ENCODE assay signal across 8 cellular contexts in the genomic region with DNA sequence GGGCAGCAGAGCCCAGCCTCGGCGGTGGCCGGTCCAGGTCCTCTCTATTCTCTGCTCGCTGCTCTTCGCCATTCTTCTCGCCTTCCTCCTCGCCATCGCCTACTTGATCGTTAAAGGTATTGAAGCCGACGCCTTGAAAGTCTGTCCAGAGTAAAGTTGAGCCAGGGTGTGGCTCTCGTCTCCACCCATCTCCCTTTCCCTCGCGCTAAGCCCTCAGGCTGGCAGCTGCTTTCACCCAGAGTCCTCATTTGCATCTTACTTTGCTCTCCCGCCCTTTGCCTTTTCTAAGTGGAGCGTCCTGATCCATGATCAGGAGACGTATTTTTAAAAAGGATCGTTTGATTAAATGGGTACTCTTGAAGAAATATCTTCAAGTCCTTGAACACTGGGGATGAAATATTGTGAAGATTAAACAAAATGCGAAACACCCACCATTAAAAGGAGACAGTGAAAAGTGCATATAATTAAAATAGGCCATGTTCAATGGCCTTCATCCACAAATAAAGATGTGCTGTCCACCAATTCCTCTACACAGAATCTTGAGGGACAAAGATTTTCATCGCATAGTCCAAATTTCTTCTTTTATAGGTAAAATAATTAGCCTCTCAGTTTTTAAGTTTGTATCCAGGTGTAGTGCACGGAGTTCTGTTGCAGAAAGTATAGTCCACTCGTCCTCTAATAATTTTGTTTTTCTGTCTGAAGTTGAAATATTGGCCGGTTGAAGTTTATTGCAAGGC. TPM values are rescaled to one million over a fixed set of nuclear protein-coding genes. Genes with fewer than 3 reads are reported as not detected.
A peak's percentile ranks its signal among the peaks of the same experiment; 100 is the strongest.
DNase-seq lines count a peak whose midpoint lies in the region; ATAC-seq and TF ChIP-seq lines count a peak whose summit lies in the region.

No MANE protein-coding gene starts in this region.

- peak overlapping the region; percentile 96 for H3K27ac Mint-ChIP-seq in stimulated activated memory B cell treated with anti-CD40 and anti-IgM and Interleukin-4, amounts not matched to agents 10 μg/mL and 1 μg/mL and 100 μg/mL, for 72 hours

- peak overlapping the region; percentile 99 for H3K27ac ChIP-seq in HL-60 (replicated peaks)
- peak overlapping the region; percentile 93 to 98 for H3K27ac ChIP-seq in ascending aorta
- peak overlapping the region; percentile 99 for H3K27ac ChIP-seq in iPS-20b (ENCODE audit: low read length)

- no peaks in the 10 kb centered on the region for H3K27me3 Mint-ChIP-seq in stimulated activated memory B cell treated with anti-CD40 and anti-IgM and Interleukin-4, amounts not matched to agents 10 μg/mL and 1 μg/mL and 100 μg/mL, for 72 hours

- H3K9ac ChIP-seq in ES-I3 (ENCODE audit: low read depth, low read length) (peak overlapping the region; percentile 94), iPS-20b (ENCODE audit: low read depth, low read length) (peak overlapping the region; percentile 100)

- peak overlapping the region; percentile 89 for H3K4me3 Mint-ChIP-seq in stimulated activated memory B cell treated with anti-CD40 and anti-IgM and Interleukin-4, amounts not matched to agents 10 μg/mL and 1 μg/mL and 100 μg/mL, for 72 hours

- H3K36me3 ChIP-seq in ES-I3 (ENCODE audit: insufficient read depth, low read length) (no peaks in the 10 kb centered on the region; the same call in 1 of the 2 replicates), ascending aorta (no peaks in the 10 kb centered on the region), iPS-20b (ENCODE audit: insufficient read depth, low read depth, low read length) (peaks cover 52% of the 10 kb centered on the region)

- peaks cover 7% of the 10 kb centered on the region; the same call in 1 of the 2 replicates for H3K4me1 ChIP-seq in ES-I3 (ENCODE audit: insufficient read depth, low read length)
- H3K4me1 ChIP-seq in ascending aorta, result peaks cover 0 to 32% of the 10 kb centered on the region in 2 donors
- H3K4me1 ChIP-seq in iPS-20b (ENCODE audit: insufficient read depth, low read length), result peaks cover 15% of the 10 kb centered on the region

- intact Hi-C loops in ascending aorta (cut with DNase I), result loop anchor here (5.0 to 10.0 kb wide), 3 partner anchors 317 to 684 kb away; a partner anchor contains a TSS

- no peaks in the 10 kb centered on the region for H3K27me3 ChIP-seq in HL-60 (ENCODE audit: insufficient read depth, poor library complexity, severe bottlenecking)
- no peaks in the 10 kb centered on the region for H3K27me3 ChIP-seq in ascending aorta
- no peaks in the 10 kb centered on the region for H3K27me3 ChIP-seq in iPS-20b (ENCODE audit: insufficient read depth, low read length)

- TF ChIP-seq CTCF in HL-60 (IDR thresholded peaks at IDR 0.05; ENCODE audit: insufficient read depth, low read length) (no peak), ascending aorta (IDR thresholded peaks at IDR 0.05) (no peak)

- no peaks in the 10 kb centered on the region for H3K9me3 ChIP-seq in ES-I3 (ENCODE audit: control insufficient read depth, insufficient read depth, low read length)
- H3K9me3 ChIP-seq in ascending aorta, result no peaks in the 10 kb centered on the region
- H3K9me3 ChIP-seq in iPS-20b (ENCODE audit: insufficient read depth, low read depth, low read length), result no peaks in the 10 kb centered on the region

- ATAC-seq in GM21423 (IDR thresholded peaks at IDR 0.05; ENCODE audit: unreplicated experiment), result peak; percentile 24
- ATAC-seq in stimulated activated memory B cell treated with anti-CD40 and anti-IgM and Interleukin-4, amounts not matched to agents 10 μg/mL and 1 μg/mL and 100 μg/mL, for 72 hours, result no peak

- H3K9me3 Mint-ChIP-seq in stimulated activated memory B cell treated with anti-CD40 and anti-IgM and Interleukin-4, amounts not matched to agents 10 μg/mL and 1 μg/mL and 100 μg/mL, for 72 hours, result no peaks in the 10 kb centered on the region

- DNase-seq in HL-60 (ENCODE audit: low read depth in 1 of 2, low spot score in 1 of 2), result peak in 1 of 2 experiments; percentile 72
- DNase-seq in NCI-H82 (lab: John Stamatoyannopoulos, UW), result peak; percentile 94
- DNase-seq in ascending aorta (ENCODE audit: low spot score in 2 of 2), result no peak
- DNase-seq in activated CD8-positive, alpha-beta memory T cell treated with anti-CD3 and anti-CD28 coated beads for 24 hours, result no peak

- peaks cover 41% of the 10 kb centered on the region for H3K4me1 Mint-ChIP-seq in stimulated activated memory B cell treated with anti-CD40 and anti-IgM and Interleukin-4, amounts not matched to agents 10 μg/mL and 1 μg/mL and 100 μg/mL, for 72 hours

- peaks cover 17% of the 10 kb centered on the region for H3K36me3 Mint-ChIP-seq in stimulated activated memory B cell treated with anti-CD40 and anti-IgM and Interleukin-4, amounts not matched to agents 10 μg/mL and 1 μg/mL and 100 μg/mL, for 72 hours

- peak overlapping the region; percentile 59 for H3K4me3 ChIP-seq in HL-60 (replicated peaks; ENCODE audit: insufficient read depth, low read length)
- H3K4me3 ChIP-seq in ascending aorta, result peak overlapping the region; percentile 83 to 96
- peak overlapping the region; percentile 100 for H3K4me3 ChIP-seq in iPS-20b (ENCODE audit: low read length)

RNA-seq across cellular contexts. Expression of a gene that starts 0.7 kb away (rescaled TPM):
- 15.1 TPM for total RNA-seq in ascending aorta

RNA-seq across cellular contexts. Expression of a gene that starts 1.8 kb away (rescaled TPM):
- 28.9 TPM for total RNA-seq in ascending aorta
